Comparison of ENCODE assay signal across 24 cellular contexts in genomic region chr10:100792544-100792943, GRCh38. TPM values are rescaled to one million over a fixed set of nuclear protein-coding genes. Genes with fewer than 3 reads are reported as not detected.
DNase-seq lines count a peak whose midpoint lies in the region; ATAC-seq, FAIRE-seq and TF ChIP-seq lines count a peak whose summit lies in the region.
"Had no signal": no experiment of that assay in that cellular context is flagged by ENCODE, and none has a peak within 500 bp of the region (broad histone marks: within the 10 kb centered on the region; RNA-seq: fewer than 3 reads in every experiment).

No MANE protein-coding gene starts in this region.

- H3K27ac ChIP-seq in GM23338 (ENCODE audit: low read depth) (no peak overlapping the region), H1 (ENCODE audit: low read depth, low read length) (no peak overlapping the region)
- H3K27ac ChIP-seq: BLaER1, GM23248, HL-60 had no signal

- TF ChIP-seq POLR2A in H1 (IDR thresholded peaks at IDR 0.05; ENCODE audit: control extremely low read depth in 1 of 2, low read depth in 2 of 2, low read length in 2 of 2), result no peak

- H3K56ac ChIP-seq in H1 (replicated peaks; ENCODE audit: insufficient read length, low read depth, low read length), result no peak overlapping the region

- no peak overlapping the region for H2BK15ac ChIP-seq in H1 (ENCODE audit: low read length)

- DNase-seq in GM23338 (ENCODE audit: low spot score) (peak; percentile 30), NCI-H1048 (lab: John Stamatoyannopoulos, UW) (peak; percentile 25), H1 (ENCODE audit: low read depth in 1 of 2, low spot score in 2 of 2) (no peak), mesothelial cell of epicardium (ENCODE audit: low spot score in 2 of 2, unreplicated experiment in 2 of 2) (no peak), SKM-1 treated with dmso at 0.1 percent for 144 hours (lab: John Stamatoyannopoulos, UW; ENCODE audit: unreplicated experiment) (no peak), SW 1271 (lab: John Stamatoyannopoulos, UW) (no peak)
- DNase-seq: 8988T; CD4-positive, alpha-beta memory T cell; DMS153; DMS79; GDM1; GM23248; H9; IMR-90; KBM-7 had no signal

- no peak overlapping the region for H2BK5ac ChIP-seq in H1 (ENCODE audit: low read depth, low read length)

- H3K4me3 ChIP-seq in GM23338, result no peak overlapping the region
- H3K4me3 ChIP-seq in H1 (ENCODE audit: extremely low read depth in 1 of 4, insufficient read depth in 2 of 4, low read depth in 3 of 4, low read length in 4 of 4), result no peak overlapping the region
- H3K4me3 ChIP-seq: BLaER1, GM23248 had no signal

- no peak overlapping the region for H2BK12ac ChIP-seq in H1 (ENCODE audit: low read depth, low read length)

- peak overlapping the region; percentile 55; the same call in 1 of the 2 replicates for H3K4me2 ChIP-seq in GM23338
- H3K4me2 ChIP-seq in H1 (ENCODE audit: insufficient read depth in 1 of 2, low read depth in 2 of 2, low read length in 2 of 2), result no peak overlapping the region

- no peak overlapping the region for H3K23ac ChIP-seq in H1 (ENCODE audit: insufficient read length)

- no peak overlapping the region for H3K4ac ChIP-seq in H1 (replicated peaks; ENCODE audit: insufficient read length, low read depth, low read length)

- H3F3A ChIP-seq in GM23338 (replicated peaks; ENCODE audit: low read depth), result 0 out of 2 replicates have a peak, but pooled peaks cover 4% of the 10 kb centered on the region

- no peaks in the 10 kb centered on the region for H3K79me2 ChIP-seq in GM23338 (replicated peaks; ENCODE audit: insufficient read depth)
- no peaks in the 10 kb centered on the region for H3K79me2 ChIP-seq in H1 (ENCODE audit: control insufficient read depth in 1 of 2, insufficient read depth in 2 of 2, low read length in 2 of 2)

- H2BK20ac ChIP-seq in H1 (ENCODE audit: low read length), result no peak overlapping the region

- no peak overlapping the region for H3K9ac ChIP-seq in H1 (replicated peaks in 1 of 4; ENCODE audit: extremely low read depth in 1 of 4, low read depth in 3 of 4, low read length in 3 of 4)
- H3K9ac ChIP-seq: BLaER1, GM23248 had no signal

- WGBS in H1 (ENCODE audit: extremely low coverage in 1 of 2, insufficient coverage in 1 of 2, insufficient read length in 1 of 2, insufficient replicate concordance in 2 of 2, low coverage in 1 of 2, low lambda C conversion rate in 2 of 2, missing lambda C conversion rate in 1 of 2), 2 experiments, result 67% methylated on average over 7 of the region's 8 CpGs; no CpG with 5 or more reads in 1 of the 2 experiments

- H4K20me1 ChIP-seq in GM23338 (replicated peaks; ENCODE audit: insufficient read depth) (no peaks in the 10 kb centered on the region), H1 (replicated peaks in 1 of 2; ENCODE audit: control insufficient read depth in 1 of 2, insufficient read depth in 2 of 2, low read length in 2 of 2) (no peaks in the 10 kb centered on the region)
- H4K20me1 ChIP-seq: BLaER1 had no signal

- no peak overlapping the region for H2BK120ac ChIP-seq in H1 (replicated peaks; ENCODE audit: low read depth, low read length)

- POLR2A ChIA-PET in H1 (lab: Charles Lee; ENCODE audit: partially characterized antibody), result interaction anchor here (1.1 to 1.2 kb wide), 2 partner anchors 14 to 16 kb away, joined by 4 to 5 read pairs; no protein-coding TSS in a partner anchor

- H2AK5ac ChIP-seq in H1 (ENCODE audit: low read depth, low read length), result no peak overlapping the region

- no peak for TF ChIP-seq EP300 in H1 (IDR thresholded peaks at IDR 0.05; ENCODE audit: borderline replicate concordance in 1 of 2, low read depth in 2 of 2, low read length in 2 of 2)

- H3K18ac ChIP-seq in H1 (ENCODE audit: extremely low read depth, low read length), result no peak overlapping the region

- H3K27me3 Mint-ChIP-seq in GM23338 (ENCODE audit: insufficient read depth, low read depth, poor library complexity), result peaks cover 20% of the 10 kb centered on the region
- peaks cover 33% of the 10 kb centered on the region for H3K27me3 Mint-ChIP-seq in mesothelial cell of epicardium (ENCODE audit: low read depth)

- no peaks in the 10 kb centered on the region for H3K27me3 ChIP-seq in GM23338 (ENCODE audit: insufficient read depth)
- no peaks in the 10 kb centered on the region; a peak in 4 of 7 replicates for H3K27me3 ChIP-seq in H1 (replicated peaks in 1 of 4; ENCODE audit: control insufficient read depth in 3 of 4, extremely low read depth in 1 of 4, insufficient read depth in 3 of 4, low read length in 3 of 4)
- H3K27me3 ChIP-seq: BLaER1 had no signal

- TF ChIP-seq CTCF in GM23338 (conservative IDR thresholded peaks at IDR 0.05; ENCODE audit: low read depth in 2 of 2), result no peak
- no peak for TF ChIP-seq CTCF in H1 (IDR thresholded peaks at IDR 0.05; ENCODE audit: control extremely low read depth in 1 of 3, insufficient read depth in 1 of 3, low read depth in 1 of 3, low read length in 3 of 3)
- no peak for TF ChIP-seq CTCF in mesothelial cell of epicardium (IDR thresholded peaks at IDR 0.05; ENCODE audit: unreplicated experiment)

- H2AFZ ChIP-seq in GM23338 (peak overlapping the region; percentile 61), H1 (ENCODE audit: low read length) (no peak overlapping the region)
- H2AFZ ChIP-seq: GM23248 had no signal

- no peaks in the 10 kb centered on the region for H3K36me3 Mint-ChIP-seq in GM23338 (ENCODE audit: low read depth)
- H3K36me3 Mint-ChIP-seq in mesothelial cell of epicardium, result no peaks in the 10 kb centered on the region
- H3K36me3 Mint-ChIP-seq: CD14-positive monocyte; CD4-positive, alpha-beta memory T cell had no signal

- FAIRE-seq in H1 (lab: Jason Lieb, UNC), result no peak

- no peak overlapping the region for H4K5ac ChIP-seq in H1 (ENCODE audit: insufficient read length, low read depth, low read length)

- H3K14ac ChIP-seq in H1 (ENCODE audit: insufficient read length), result no peak overlapping the region

- no peaks in the 10 kb centered on the region for H3K9me2 ChIP-seq in GM23338 (ENCODE audit: insufficient read depth)

- H3K9me3 ChIP-seq in H1 (ENCODE audit: insufficient read depth in 2 of 2, low read depth in 1 of 2, low read length in 1 of 2), result no peaks in the 10 kb centered on the region
- H3K9me3 ChIP-seq: BLaER1 had no signal

- H3K79me1 ChIP-seq in H1 (ENCODE audit: low read depth, low read length), result no peaks in the 10 kb centered on the region

- no peak overlapping the region for H4K8ac ChIP-seq in H1 (ENCODE audit: extremely low read depth, insufficient read depth, low read length)

- CTCF ChIA-PET in H1 (lab: Charles Lee; ENCODE audit: partially characterized antibody), result interaction anchor here (0.8 to 2.0 kb wide), 6 partner anchors 9 to 47 kb away, joined by 3 to 8 read pairs (median 3); no protein-coding TSS in a partner anchor

- no peaks in the 10 kb centered on the region for H3K23me2 ChIP-seq in H1 (ENCODE audit: low read depth, low read length)

- H3K4me1 Mint-ChIP-seq in GM23338, result peaks cover 44% of the 10 kb centered on the region
- H3K4me1 Mint-ChIP-seq in mesothelial cell of epicardium, result peaks cover 38% of the 10 kb centered on the region
- H3K4me1 Mint-ChIP-seq: CD14-positive monocyte; CD4-positive, alpha-beta memory T cell had no signal

- peak; percentile 12 for ATAC-seq in GM23338
- no peak for ATAC-seq in esophagus mucosa
- no peak for ATAC-seq in GM21447 (IDR thresholded peaks at IDR 0.05; ENCODE audit: unreplicated experiment)

- no peak overlapping the region for H3K27ac Mint-ChIP-seq in GM23338
- H3K27ac Mint-ChIP-seq in mesothelial cell of epicardium, result peak overlapping the region; percentile 58
- H3K27ac Mint-ChIP-seq: CD14-positive monocyte; CD4-positive, alpha-beta memory T cell; H9 had no signal

- TF ChIP-seq RAD21 in H1 (IDR thresholded peaks at IDR 0.05 in 1 of 2, conservative IDR thresholded peaks at IDR 0.05 in 1 of 2; ENCODE audit: low read depth in 2 of 2, low read length in 2 of 2), result no peak

- H3K36me3 ChIP-seq in GM23338 (ENCODE audit: insufficient read depth) (no peaks in the 10 kb centered on the region), H1 (ENCODE audit: control insufficient read depth in 2 of 4, insufficient read depth in 4 of 4, low read length in 3 of 4) (no peaks in the 10 kb centered on the region)
- H3K36me3 ChIP-seq: BLaER1 had no signal

- H4K91ac ChIP-seq in H1 (replicated peaks; ENCODE audit: insufficient read length, low read length), result no peak overlapping the region

- no peaks in the 10 kb centered on the region for H3K9me3 Mint-ChIP-seq in GM23338
- H3K9me3 Mint-ChIP-seq in mesothelial cell of epicardium, result no peaks in the 10 kb centered on the region
- H3K9me3 Mint-ChIP-seq: CD4-positive, alpha-beta memory T cell; H9 had no signal

- H3K4me1 ChIP-seq in GM23338 (ENCODE audit: insufficient read depth), result peaks cover 16% of the 10 kb centered on the region
- H3K4me1 ChIP-seq in H1 (replicated peaks in 1 of 4; ENCODE audit: control insufficient read depth in 3 of 4, insufficient read depth in 4 of 4, low read length in 3 of 4), result peaks cover 5 to 27% (median 13%) of the 10 kb centered on the region in 4 experiments

- H3K4me3 Mint-ChIP-seq in GM23338, result no peak overlapping the region
- no peak overlapping the region for H3K4me3 Mint-ChIP-seq in mesothelial cell of epicardium
- H3K4me3 Mint-ChIP-seq: CD14-positive monocyte; CD4-positive, alpha-beta memory T cell; H9 had no signal

TF ChIP-seq in H1, 55 proteins besides CTCF, POLR2A, EP300 and RAD21:
- TF ChIP-seq MAFK (IDR thresholded peaks at IDR 0.05; ENCODE audit: low read depth, low read length), result peak; percentile 32; the same call in 1 of the 2 replicates
- no peak for TF ChIP-seq TCF12 (IDR thresholded peaks at IDR 0.05; ENCODE audit: low read depth, low read length)

RNA-seq across cellular contexts. Expression of gene PAX2, which starts 47.2 kb away (rescaled TPM):
- not detected in 2 replicates for total RNA-seq in GM23338 (2014; rRNA removed; shearing (Covaris generic))
- polyA plus RNA-seq in GM23338 (2016; fragmentation: Nextera tagmentation; extraction: Ambion mirVana) (not detected in 2 replicates), H1 (2011; rRNA removed) (0.02 TPM in 1 of 2 replicates, not detected in the other)
- total RNA-seq in H1 (2021; fragmentation: NEBNext Ultra II Directional; extraction: Animal tissue kit (Norgen Biotek cat#: 25700)), result not detected in 2 replicates
- not detected for polyA plus RNA-seq in H1 (2011; cell fraction: cytosol; rRNA removed)
- not detected for polyA plus RNA-seq in H1 (2011; cell fraction: nucleus; rRNA removed)
- 0.05 TPM in 1 of 4 replicates, not detected in the others for polyA plus RNA-seq in H1 (2012, experiment 1 of 2)
- polyA plus RNA-seq in H1 (2012, experiment 2 of 2), result not detected
- not detected for polyA plus RNA-seq in H1 (2013, experiment 1 of 2)
- polyA plus RNA-seq in H1 (2013, experiment 2 of 2), result 0.06 TPM
- not detected in 2 replicates for polyA minus RNA-seq in H1 (2011; rRNA and poly(A)+ RNA removed)
- polyA minus RNA-seq in H1 (2011; cell fraction: cytosol; rRNA and poly(A)+ RNA removed), result not detected
- not detected for polyA minus RNA-seq in H1 (2011; cell fraction: nucleus; rRNA and poly(A)+ RNA removed)
- total RNA-seq in mesothelial cell of epicardium (not detected in 3 replicates), esophagus mucosa (not detected)
- total RNA-seq: A673; CD4-positive, alpha-beta memory T cell; Daoy; GM23248; H9; HT1080; IMR-90 had no signal
- polyA plus RNA-seq: AG04450; CD14-positive monocyte; CD4-positive, alpha-beta memory T cell; GM23248; IMR-90 had no signal

Comparison
In these comparisons a context has a peak if more than half of its experiments do, and no peak if none do; other contexts are left out.
1. DNase-seq: peak in GM23338 (single experiment) and NCI-H1048 (single experiment); none in H1 (0 of 2), mesothelial cell of epicardium (0 of 2), SKM-1 treated with dmso at 0.1 percent for 144 hours (single experiment) and SW 1271 (0 of 2).